14 cellular contexts compared by ENCODE assay signal in the genomic region with DNA sequence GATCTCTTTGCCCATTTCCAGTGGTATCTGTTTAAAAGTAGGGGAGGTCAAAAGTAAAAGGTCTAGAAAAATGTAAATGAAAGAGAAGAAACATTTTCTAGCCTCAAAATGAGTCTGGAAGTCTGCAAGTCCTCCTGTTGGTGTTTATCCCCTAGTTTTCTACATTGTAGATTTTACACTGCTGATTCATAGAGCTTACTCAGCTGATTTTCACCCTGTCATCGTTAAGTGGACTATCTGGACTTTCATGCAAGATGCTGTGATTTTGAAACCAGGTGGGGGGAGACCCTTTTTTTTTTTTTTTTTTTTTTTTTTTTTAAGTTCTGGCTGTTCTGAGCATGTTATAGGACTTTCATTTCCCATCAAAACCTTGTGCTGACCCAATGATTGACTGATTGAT. TPM values are rescaled to one million over a fixed set of nuclear protein-coding genes. Genes with fewer than 3 reads are reported as not detected.
DNase-seq lines count a peak whose midpoint lies in the region; TF ChIP-seq lines count a peak whose summit lies in the region.
"Had no signal": no experiment of that assay in that cellular context is flagged by ENCODE, and none has a peak within 500 bp of the region (broad histone marks: within the 10 kb centered on the region; RNA-seq: fewer than 3 reads in every experiment).

No MANE protein-coding gene starts in this region.

- peaks cover 12% of the 10 kb centered on the region for H3K27me3 Mint-ChIP-seq in Calu3 (ENCODE audit: unreplicated experiment)

- H3K27me3 ChIP-seq in SJCRH30, result 0 out of 2 replicates have a peak, but pooled peaks cover 7% of the 10 kb centered on the region

- CTCF ChIA-PET in Calu3 (lab: Charles Lee), result interaction anchor here (0.7 kb wide), 1 partner anchor 548 kb away, joined by 4 read pairs; no protein-coding TSS in a partner anchor

- no peak overlapping the region for H3K4me3 ChIP-seq in AG10803 (ENCODE audit: low read length)
- no peak overlapping the region for H3K4me3 ChIP-seq in fibroblast of mammary gland (ENCODE audit: control insufficient read depth, low read depth, low read length)
- H3K4me3 ChIP-seq in SJCRH30, result no peak overlapping the region
- H3K4me3 ChIP-seq: BLaER1 had no signal

- no peak overlapping the region for H3K27ac Mint-ChIP-seq in Calu3 (ENCODE audit: unreplicated experiment)
- H3K27ac Mint-ChIP-seq: CD8-positive, alpha-beta memory T cell had no signal

- H3K27ac ChIP-seq in SJCRH30, result no peak overlapping the region
- H3K27ac ChIP-seq: BLaER1 had no signal

- no peaks in the 10 kb centered on the region for H3K4me1 Mint-ChIP-seq in Calu3 (ENCODE audit: low read depth, unreplicated experiment)

- H3K4me3 Mint-ChIP-seq in Calu3 (ENCODE audit: low read depth, unreplicated experiment), result no peak overlapping the region
- H3K4me3 Mint-ChIP-seq: CD8-positive, alpha-beta memory T cell had no signal

- no peaks in the 10 kb centered on the region for H3K36me3 ChIP-seq in SJCRH30
- H3K36me3 ChIP-seq: BLaER1 had no signal

- intact Hi-C loops in Calu3 (cut with micrococcal nuclease; ENCODE audit: unreplicated experiment), result no loop called here

- H3K9me3 ChIP-seq in SJCRH30 (replicated peaks), result no peaks in the 10 kb centered on the region
- H3K9me3 ChIP-seq: Caco-2 had no signal

- H3K36me3 Mint-ChIP-seq in Calu3 (ENCODE audit: insufficient read depth, unreplicated experiment), result no peaks in the 10 kb centered on the region

- H3K4me1 ChIP-seq in SJCRH30, result no peaks in the 10 kb centered on the region
- H3K4me1 ChIP-seq: BLaER1, Caco-2 had no signal

- H3K9me3 Mint-ChIP-seq in Calu3 (ENCODE audit: low read depth, unreplicated experiment), result no peaks in the 10 kb centered on the region

- peak; percentile 42 for DNase-seq in AG10803 (ENCODE audit: low read depth)
- DNase-seq in RKO (ENCODE audit: low spot score), result peak; percentile 39
- DNase-seq in fibroblast of mammary gland (ENCODE audit: low read depth), result peak; percentile 58
- DNase-seq in Calu3, result no peak
- no peak for DNase-seq in activated gamma-delta T cell (lab: John Stamatoyannopoulos, UW)
- no peak for DNase-seq in NCI-H510A treated with DMSO at 0.1 percent for 48 hours (lab: John Stamatoyannopoulos, UW)
- no peak for DNase-seq in SJCRH30
- DNase-seq: AML-193; Caco-2; CD8-positive, alpha-beta memory T cell; DMS53; GF-D8 had no signal

- no peak for TF ChIP-seq CTCF in AG10803 (conservative IDR thresholded peaks at IDR 0.05; ENCODE audit: low read length)
- no peak for TF ChIP-seq CTCF in fibroblast of mammary gland (conservative IDR thresholded peaks at IDR 0.05; ENCODE audit: control insufficient read depth, insufficient read depth, low read depth, low read length)
- TF ChIP-seq CTCF in Calu3 (IDR thresholded peaks at IDR 0.05; ENCODE audit: unreplicated experiment), result no peak

- BruUV-seq in Calu3 (replicated peaks; lab: Mats Ljungman, UMichigan), result no TSS peak

RNA-seq across cellular contexts. Expression of gene HOXD3, which starts 10.3 kb away (rescaled TPM):
- total RNA-seq in Calu3 (2022), result not detected in 2 replicates
- total RNA-seq in SJCRH30 (2014; rRNA removed; shearing (Covaris generic)), result not detected in 2 replicates
- total RNA-seq: CD8-positive, alpha-beta memory T cell had no signal

RNA-seq across cellular contexts. Expression of gene HOXD4, which starts 16.0 kb away (rescaled TPM):
- not detected in 2 replicates for total RNA-seq in Calu3 (2022)
- total RNA-seq in SJCRH30 (2014; rRNA removed; shearing (Covaris generic)), result not detected in 2 replicates
- total RNA-seq: CD8-positive, alpha-beta memory T cell; H4 had no signal

RNA-seq across cellular contexts. Expression of gene HOXD1, which starts 21.1 kb away (rescaled TPM):
- total RNA-seq in Calu3 (2022), result not detected in 2 replicates
- total RNA-seq in SJCRH30 (2014; rRNA removed; shearing (Covaris generic)), result 0.06 TPM in 1 of 2 replicates, not detected in the other
- total RNA-seq: Caco-2; CD8-positive, alpha-beta memory T cell; H4 had no signal

RNA-seq across cellular contexts. Expression of gene HOXD8, which starts 37.9 kb away (rescaled TPM):
- not detected in 2 replicates for total RNA-seq in Calu3 (2022)
- 8.6 and 9.9 TPM in 2 replicates for total RNA-seq in SJCRH30 (2014; rRNA removed; shearing (Covaris generic))
- total RNA-seq: Caco-2; CD8-positive, alpha-beta memory T cell; H4 had no signal

RNA-seq across cellular contexts. Expression of gene HOXD9, which starts 44.9 kb away (rescaled TPM):
- not detected in 2 replicates for total RNA-seq in Calu3 (2022)
- 3.9 and 4.4 TPM in 2 replicates for total RNA-seq in SJCRH30 (2014; rRNA removed; shearing (Covaris generic))
- total RNA-seq: Caco-2; CD8-positive, alpha-beta memory T cell had no signal

Comparison
In these comparisons a context has a peak if more than half of its experiments do, and no peak if none do; other contexts are left out.
1. DNase-seq: peak in AG10803 (single experiment), RKO (single experiment) and fibroblast of mammary gland (single experiment); none in Calu3 (single experiment), activated gamma-delta T cell (single experiment), NCI-H510A treated with DMSO at 0.1 percent for 48 hours (single experiment) and SJCRH30 (0 of 2).